ENCODE assay signal across 31 cellular contexts in genomic region chr4:100762738-100763137, GRCh38.
"Had no signal": no experiment of that assay in that cellular context is flagged by ENCODE, and none has a peak within 500 bp of the region (broad histone marks: within the 10 kb centered on the region; RNA-seq: fewer than 3 reads in every experiment).

No MANE protein-coding gene starts in this region.

- H3K27ac ChIP-seq: adrenal gland, cardiac muscle cell, VCaP had no signal

- H3K4me3 ChIP-seq: adrenal gland, cardiac muscle cell had no signal

- ATAC-seq: activated CD8-positive, alpha-beta T cell treated with anti-CD3 and anti-CD28 coated beads for 36 hours; activated naive CD4-positive, alpha-beta T cell treated with anti-CD3 and anti-CD28 coated beads, Interleukin-2, amount 50 U/mL, for 72 hours; activated T-cell treated with anti-CD3 and anti-CD28 coated beads, Interleukin-2, amount 50 U/mL, for 4 hours; activated T-cell treated with anti-CD3 and anti-CD28 coated beads, Interleukin-2, amount 50 U/mL, for 72 hours; activated T-helper 17 cell treated with anti-CD3 and anti-CD28 coated beads, Interleukin-2, amount 50 U/mL, for 72 hours had no signal

- H3K36me3 ChIP-seq: adrenal gland, cardiac muscle cell had no signal

- DNase-seq: activated B cell treated with CpG ODN at 0.5 μM for 24 hours; activated CD4-positive, alpha-beta memory T cell treated with anti-CD3 and anti-CD28 coated beads for 36 hours; activated CD4-positive, alpha-beta T cell treated with anti-CD3 and anti-CD28 coated beads for 4 hours; activated CD4-positive, alpha-beta T cell treated with anti-CD3 and anti-CD28 coated beads, Interleukin-2, amount 10 ng/mL, durations not matched to agents 24 days and 14 days; activated CD4-positive, alpha-beta T cell treated with anti-CD3 and anti-CD28 coated beads, Interleukin-2, amount 50 U/mL, for 1 hour; activated CD4-positive, alpha-beta T cell treated with anti-CD3 and anti-CD28 coated beads, Interleukin-2, amount 50 U/mL, for 4 hours; activated CD4-positive, CD25-positive, alpha-beta regulatory T cell treated with anti-CD3 and anti-CD28 coated beads, Interleukin-2, amount 50 U/mL, for 72 hours; activated CD8-positive, alpha-beta memory T cell treated with anti-CD3 and anti-CD28 coated beads, Interleukin-2, amount 50 U/mL, for 4 hours; activated CD8-positive, alpha-beta T cell treated with anti-CD3 and anti-CD28 coated beads for 36 hours; activated effector memory CD4-positive, alpha-beta T cell treated with anti-CD3 and anti-CD28 coated beads, Interleukin-2, amount 50 U/mL, for 16 hours; activated gamma-delta T cell treated with Interleukin-2 at 50 U/mL for 16 hours; activated naive CD4-positive, alpha-beta T cell; activated naive CD4-positive, alpha-beta T cell treated with anti-CD3 and anti-CD28 coated beads for 36 hours; activated naive CD4-positive, alpha-beta T cell treated with anti-CD3 and anti-CD28 coated beads, Interleukin-2, amount 50 U/mL, for 16 hours; activated naive CD8-positive, alpha-beta T cell treated with anti-CD3 and anti-CD28 coated beads for 36 hours; activated T-cell treated with anti-CD3 and anti-CD28 coated beads for 4 hours; activated T-cell treated with anti-CD3 and anti-CD28 coated beads, Interleukin-2, amount 50 U/mL, for 1 hour; activated T-cell treated with anti-CD3 and anti-CD28 coated beads, Interleukin-2, amount 50 U/mL, for 4 hours; activated T-cell treated with anti-CD3 and anti-CD28 coated beads, Interleukin-2, amount 50 U/mL, for 72 hours; adrenal gland; amniotic stem cell; aorta; caudate nucleus; cerebellar nuclear complex; T-helper 1 cell; T-helper 2 cell; T-helper 9 cell had no signal

- H3K27me3 ChIP-seq: adrenal gland, cardiac muscle cell had no signal

- H3K9me3 ChIP-seq: adrenal gland had no signal

- H3K4me1 ChIP-seq: adrenal gland had no signal
